Comparison of ENCODE assay signal across 29 cellular contexts in genomic region chr3:24725514-24726255, GRCh38.
"Had no signal": no experiment of that assay in that cellular context is flagged by ENCODE, and none has a peak within 500 bp of the region (broad histone marks: within the 10 kb centered on the region; RNA-seq: fewer than 3 reads in every experiment).

No MANE protein-coding gene starts in this region.

- H3K9me3 ChIP-seq: colonic mucosa, heart left ventricle, neutrophil, ovary, right lobe of liver, thoracic aorta, upper lobe of left lung, vagina had no signal

- H3K4me3 Mint-ChIP-seq: activated B cell treated with CpG ODN at 0.5 μM for 24 hours; activated CD8-positive, alpha-beta T cell treated with anti-CD3 and anti-CD28 coated beads for 36 hours; naive B cell; nephron progenitor cell; stimulated activated effector memory CD8-positive, alpha-beta T cell treated with anti-CD3 and anti-CD28 coated beads, Interleukin-12 subunit alpha, Interleukin-12 subunit beta, amount 100 ng/mL, for 72 hours; stimulated activated naive CD8-positive, alpha-beta T cell treated with anti-CD3 and anti-CD28 coated beads, Interleukin-15, Interleukin-2, amounts not matched to agents 100 ng/mL and 50 ng/mL, for 24 hours; T-helper 2 cell treated with Interferon-gamma antibody and Interleukin-4, amounts not matched to agents 5 μg/mL and 100 μg/mL, for 36 hours had no signal

- H3K27ac Mint-ChIP-seq: activated B cell treated with CpG ODN at 0.5 μM for 24 hours; activated CD8-positive, alpha-beta T cell treated with anti-CD3 and anti-CD28 coated beads for 36 hours; activated naive CD4-positive, alpha-beta T cell treated with anti-CD3 and anti-CD28 coated beads, Interleukin-2, amount 50 U/mL, for 72 hours; activated T-helper 2 cell treated with anti-CD3 and anti-CD28 coated beads, Interferon-gamma antibody, Interleukin-2, Interleukin-4, amounts not matched to agents 10 μg/mL and 5 μg/mL and 100 μg/mL, durations not matched to agents 14 hours and 24 hours and 36 hours; naive B cell; nephron progenitor cell; progenitor cell of endocrine pancreas; stimulated activated effector memory CD8-positive, alpha-beta T cell treated with anti-CD3 and anti-CD28 coated beads, Interleukin-12 subunit alpha, Interleukin-12 subunit beta, amount 100 ng/mL, for 72 hours; stimulated activated naive CD8-positive, alpha-beta T cell treated with anti-CD3 and anti-CD28 coated beads, Interleukin-15, Interleukin-2, amounts not matched to agents 100 ng/mL and 50 ng/mL, for 24 hours; T-helper 2 cell treated with Interferon-gamma antibody and Interleukin-4, amounts not matched to agents 5 μg/mL and 100 μg/mL, for 36 hours had no signal

- H3K9me3 Mint-ChIP-seq: activated B cell treated with CpG ODN at 0.5 μM for 24 hours; activated CD8-positive, alpha-beta T cell treated with anti-CD3 and anti-CD28 coated beads for 36 hours; activated naive CD4-positive, alpha-beta T cell treated with anti-CD3 and anti-CD28 coated beads, Interleukin-2, amount 50 U/mL, for 72 hours; activated T-helper 2 cell treated with anti-CD3 and anti-CD28 coated beads, Interferon-gamma antibody, Interleukin-2, Interleukin-4, amounts not matched to agents 10 μg/mL and 5 μg/mL and 100 μg/mL, durations not matched to agents 14 hours and 24 hours and 36 hours; nephron progenitor cell; stimulated activated effector memory CD8-positive, alpha-beta T cell treated with anti-CD3 and anti-CD28 coated beads, Interleukin-12 subunit alpha, Interleukin-12 subunit beta, amount 100 ng/mL, for 72 hours; stimulated activated naive CD8-positive, alpha-beta T cell treated with anti-CD3 and anti-CD28 coated beads, Interleukin-15, Interleukin-2, amounts not matched to agents 100 ng/mL and 50 ng/mL, for 24 hours; T-helper 2 cell treated with Interferon-gamma antibody and Interleukin-4, amounts not matched to agents 5 μg/mL and 100 μg/mL, for 36 hours had no signal

- H3K27ac ChIP-seq: colonic mucosa, heart left ventricle, neutrophil, ovary, right lobe of liver, thoracic aorta, upper lobe of left lung, vagina had no signal

- H3K36me3 Mint-ChIP-seq: activated naive CD4-positive, alpha-beta T cell treated with anti-CD3 and anti-CD28 coated beads, Interleukin-2, amount 50 U/mL, for 72 hours; naive B cell; stimulated activated effector memory CD8-positive, alpha-beta T cell treated with anti-CD3 and anti-CD28 coated beads, Interleukin-12 subunit alpha, Interleukin-12 subunit beta, amount 100 ng/mL, for 72 hours had no signal

- DNase-seq: activated B cell treated with CpG ODN at 0.5 μM for 24 hours; activated CD4-positive, alpha-beta T cell treated with anti-CD3 and anti-CD28 coated beads, Interleukin-2, amount 50 U/mL, for 1 hour; activated CD8-positive, alpha-beta T cell treated with anti-CD3 and anti-CD28 coated beads for 36 hours; activated naive CD4-positive, alpha-beta T cell; activated T-cell treated with anti-CD3 and anti-CD28 coated beads, Interleukin-2, amount 50 U/mL, for 48 hours; cerebellar nuclear complex; colonic mucosa; effector CD8-positive, alpha-beta T cell; erythroblast; foreskin fibroblast; heart left ventricle; left ventricle myocardium superior; naive B cell; nephron progenitor cell; ovary; right lobe of liver; stimulated activated CD4-positive, alpha-beta T cell treated with anti-CD3 and anti-CD28 coated beads, Interleukin-12 subunit alpha, Interleukin-12 subunit beta, amount 100 ng/mL, for 4 hours; stimulated activated CD4-positive, alpha-beta T cell treated with anti-CD3 and anti-CD28 coated beads, Interleukin-4, amount 100 ng/mL, for 1 hour; T-helper 1 cell; upper lobe of left lung had no signal

- H3K27me3 ChIP-seq: colonic mucosa, heart left ventricle, neutrophil, ovary, right lobe of liver, upper lobe of left lung, vagina had no signal

- H3K36me3 ChIP-seq: colonic mucosa, heart left ventricle, neutrophil, ovary, right lobe of liver, thoracic aorta, upper lobe of left lung, vagina had no signal

- ATAC-seq: activated CD8-positive, alpha-beta T cell treated with anti-CD3 and anti-CD28 coated beads for 36 hours; activated naive CD4-positive, alpha-beta T cell treated with anti-CD3 and anti-CD28 coated beads, Interleukin-2, amount 50 U/mL, for 72 hours; heart left ventricle; left ventricle myocardium superior; right lobe of liver; stimulated activated effector memory CD8-positive, alpha-beta T cell treated with anti-CD3 and anti-CD28 coated beads, Interleukin-12 subunit alpha, Interleukin-12 subunit beta, amount 100 ng/mL, for 72 hours had no signal

- H3K4me1 Mint-ChIP-seq: activated B cell treated with CpG ODN at 0.5 μM for 24 hours; naive B cell; nephron progenitor cell; stimulated activated effector memory CD8-positive, alpha-beta T cell treated with anti-CD3 and anti-CD28 coated beads, Interleukin-12 subunit alpha, Interleukin-12 subunit beta, amount 100 ng/mL, for 72 hours had no signal

- H3K4me3 ChIP-seq: colonic mucosa, heart left ventricle, ovary, right lobe of liver, thoracic aorta, upper lobe of left lung, vagina had no signal

- H3K4me1 ChIP-seq: colonic mucosa, heart left ventricle, right lobe of liver, upper lobe of left lung, vagina had no signal

- H3K27me3 Mint-ChIP-seq: activated CD8-positive, alpha-beta T cell treated with anti-CD3 and anti-CD28 coated beads for 36 hours; progenitor cell of endocrine pancreas; stimulated activated naive CD8-positive, alpha-beta T cell treated with anti-CD3 and anti-CD28 coated beads, Interleukin-15, Interleukin-2, amounts not matched to agents 100 ng/mL and 50 ng/mL, for 24 hours had no signal
